9 cellular contexts compared by ENCODE assay signal in genomic region chr15:45703670-45704328, GRCh38.
DNase-seq lines count a peak whose midpoint lies in the region; ATAC-seq, FAIRE-seq and TF ChIP-seq lines count a peak whose summit lies in the region.
"Had no signal": no experiment of that assay in that cellular context is flagged by ENCODE, and none has a peak within 500 bp of the region (broad histone marks: within the 10 kb centered on the region; RNA-seq: fewer than 3 reads in every experiment).

No MANE protein-coding gene starts in this region.

- H3K36me3 ChIP-seq in bronchial epithelial cell (ENCODE audit: control insufficient read depth, insufficient read depth, low read length) (no peaks in the 10 kb centered on the region), HepG2 (replicated peaks in 1 of 2; ENCODE audit: control insufficient read depth in 1 of 2, insufficient read depth in 2 of 2, low read length in 2 of 2) (no peaks in the 10 kb centered on the region), upper lobe of left lung (no peaks in the 10 kb centered on the region)

- no peak overlapping the region; the same call in 1 of the 2 replicates for H3K4me2 ChIP-seq in HepG2 (ENCODE audit: low read depth, low read length)

- no TSS peak for BruUV-seq in HepG2 (replicated peaks; lab: Mats Ljungman, UMichigan)

- POLR2A ChIA-PET in HepG2 (lab: Yijun Ruan, JAX) = no interaction called here

- no peak for DNase-seq in activated naive CD4-positive, alpha-beta T cell treated with anti-CD3 and anti-CD28 coated beads, Interleukin-2, amount 50 U/mL, for 16 hours
- DNase-seq in bronchial epithelial cell (ENCODE audit: low read depth) (no peak), HepG2 (ENCODE audit: low spot score) (no peak), upper lobe of left lung (no peak), activated gamma-delta T cell (lab: John Stamatoyannopoulos, UW) (no peak)
- DNase-seq: activated effector memory CD4-positive, alpha-beta T cell treated with anti-CD3 and anti-CD28 coated beads, Interleukin-2, amount 50 U/mL, for 16 hours had no signal

- ATAC-seq in HepG2 = peak; percentile 44
- ATAC-seq in upper lobe of left lung (ENCODE audit: low FRiP score in 2 of 2) = no peak
- ATAC-seq in HG03520 (IDR thresholded peaks at IDR 0.05; ENCODE audit: unreplicated experiment) = no peak
- ATAC-seq in HG02588 (IDR thresholded peaks at IDR 0.05; ENCODE audit: unreplicated experiment) = no peak

- peaks cover 1% of the 10 kb centered on the region for H3K36me3 Mint-ChIP-seq in activated naive CD4-positive, alpha-beta T cell treated with anti-CD3 and anti-CD28 coated beads, Interleukin-2, amount 50 U/mL, for 24 hours

- peaks cover 10% of the 10 kb centered on the region for H3K4me1 Mint-ChIP-seq in activated naive CD4-positive, alpha-beta T cell treated with anti-CD3 and anti-CD28 coated beads, Interleukin-2, amount 50 U/mL, for 24 hours

- H3K4me3 Mint-ChIP-seq in activated naive CD4-positive, alpha-beta T cell treated with anti-CD3 and anti-CD28 coated beads, Interleukin-2, amount 50 U/mL, for 24 hours = peak overlapping the region; percentile 76

- TF ChIP-seq EP300 in HepG2 (IDR thresholded peaks at IDR 0.05; ENCODE audit: low read depth in 2 of 2, low read length in 2 of 2) (no peak), HepG2 (CRISPR knock-in tag; IDR thresholded peaks at IDR 0.05; ENCODE audit: borderline replicate concordance) (no peak), upper lobe of left lung (IDR thresholded peaks at IDR 0.05) (no peak)

- H3K4me1 ChIP-seq in HepG2 (ENCODE audit: insufficient read depth, low read length) (peaks cover 6% of the 10 kb centered on the region; the same call in 1 of the 2 replicates), upper lobe of left lung (peaks cover 5 to 16% (median 9%) of the 10 kb centered on the region in 4 donors)

- H3K27me3 Mint-ChIP-seq in activated naive CD4-positive, alpha-beta T cell treated with anti-CD3 and anti-CD28 coated beads, Interleukin-2, amount 50 U/mL, for 24 hours = no peaks in the 10 kb centered on the region

- no peaks in the 10 kb centered on the region for H4K20me1 ChIP-seq in HepG2 (ENCODE audit: insufficient read depth, low read length)

- H3K79me2 ChIP-seq in HepG2 (ENCODE audit: insufficient read depth, low read length) = no peaks in the 10 kb centered on the region

- no peak overlapping the region for H2AFZ ChIP-seq in HepG2 (ENCODE audit: low read length)

- H3K27me3 ChIP-seq in bronchial epithelial cell (ENCODE audit: control insufficient read depth, insufficient read depth, low read length) = no peaks in the 10 kb centered on the region
- H3K27me3 ChIP-seq in HepG2 (ENCODE audit: control insufficient read depth in 1 of 2, insufficient read depth in 2 of 2, low read length in 2 of 2) = no peaks in the 10 kb centered on the region
- H3K27me3 ChIP-seq in upper lobe of left lung = peaks cover 0 to 6% (median 3%) of the 10 kb centered on the region in 4 donors

- peak; percentile 28 for TF ChIP-seq CTCF in bronchial epithelial cell (IDR thresholded peaks at IDR 0.05; ENCODE audit: insufficient read depth, low read length, severe bottlenecking)
- TF ChIP-seq CTCF in HepG2 (CRISPR knock-in tag; IDR thresholded peaks at IDR 0.05) = no peak
- TF ChIP-seq CTCF in upper lobe of left lung (IDR thresholded peaks at IDR 0.05) = peak in 1 of 6 experiments; percentile 4

- 58% methylated on average over 12 of the region's 13 CpGs for WGBS in HepG2 (ENCODE audit: low lambda C conversion rate)
- 47 to 53% methylated on average over 13 of the region's 13 CpGs for WGBS in upper lobe of left lung, 2 donors

- in situ Hi-C loops in HepG2 (cut with HindIII; ENCODE audit: extremely low pct_ligation_motif_present, low pct_unique_long_range_greater_than_20kb) = loop anchor here (25.0 kb wide), 1 partner anchor 384 kb away; no protein-coding TSS in a partner anchor

- intact Hi-C loops in HepG2 (cut with micrococcal nuclease; ENCODE audit: unreplicated experiment) = no loop called here

- H3K27ac ChIP-seq in HepG2 (ENCODE audit: extremely low read length, insufficient read depth, low read length) = no peak overlapping the region
- no peak overlapping the region for H3K27ac ChIP-seq in upper lobe of left lung

- no peak overlapping the region for H3K27ac Mint-ChIP-seq in activated naive CD4-positive, alpha-beta T cell treated with anti-CD3 and anti-CD28 coated beads, Interleukin-2, amount 50 U/mL, for 24 hours

- H3K4me3 ChIP-seq in bronchial epithelial cell (ENCODE audit: low read depth, low read length) (peak overlapping the region; percentile 41), HepG2 (replicated peaks in 1 of 3; ENCODE audit: insufficient read depth in 1 of 3, low read depth in 2 of 3, low read length in 3 of 3) (no peak overlapping the region), upper lobe of left lung (peak overlapping the region in 3 of 4 donors; percentile 45 to 53 (median 46))

- H3K9ac ChIP-seq in HepG2 (ENCODE audit: insufficient read depth, low read depth, low read length) = no peak overlapping the region

- FAIRE-seq in bronchial epithelial cell (lab: Jason Lieb, UNC) (no peak), HepG2 (lab: Jason Lieb, UNC) (no peak)

- no peaks in the 10 kb centered on the region for H3K9me3 Mint-ChIP-seq in activated naive CD4-positive, alpha-beta T cell treated with anti-CD3 and anti-CD28 coated beads, Interleukin-2, amount 50 U/mL, for 24 hours

- TF ChIP-seq POLR2A in HepG2 (IDR thresholded peaks at IDR 0.05; ENCODE audit: insufficient read depth in 1 of 2, low read depth in 2 of 2, low read length in 2 of 2) = no peak
- TF ChIP-seq POLR2A in upper lobe of left lung (IDR thresholded peaks at IDR 0.05) = no peak

- CTCF ChIA-PET in HepG2 (lab: Yijun Ruan, JAX; ENCODE audit: low intra/inter-chr PET ratio, low total read pairs) = no interaction called here

- no peak for TF ChIP-seq RAD21 in HepG2 (CRISPR knock-in tag; IDR thresholded peaks at IDR 0.05)

- no peaks in the 10 kb centered on the region for H3K9me3 ChIP-seq in HepG2 (ENCODE audit: low read length)
- H3K9me3 ChIP-seq in upper lobe of left lung = no peaks in the 10 kb centered on the region

TF ChIP-seq in HepG2, 621 proteins besides CTCF, POLR2A, EP300 and RAD21:
- TF ChIP-seq PATZ1 (CRISPR knock-in tag; IDR thresholded peaks at IDR 0.05) (no peak), DR1 (CRISPR knock-in tag; IDR thresholded peaks at IDR 0.05) (peak; percentile 19; the same call in 1 of the 2 replicates)

Comparison
In these comparisons a context has a peak if more than half of its experiments do, and no peak if none do; other contexts are left out.
1. H3K4me3 ChIP-seq: peak in bronchial epithelial cell (single experiment) and upper lobe of left lung (3 of 4); none in HepG2 (0 of 3).